ENCODE assay signal across 8 cellular contexts in the genomic region with DNA sequence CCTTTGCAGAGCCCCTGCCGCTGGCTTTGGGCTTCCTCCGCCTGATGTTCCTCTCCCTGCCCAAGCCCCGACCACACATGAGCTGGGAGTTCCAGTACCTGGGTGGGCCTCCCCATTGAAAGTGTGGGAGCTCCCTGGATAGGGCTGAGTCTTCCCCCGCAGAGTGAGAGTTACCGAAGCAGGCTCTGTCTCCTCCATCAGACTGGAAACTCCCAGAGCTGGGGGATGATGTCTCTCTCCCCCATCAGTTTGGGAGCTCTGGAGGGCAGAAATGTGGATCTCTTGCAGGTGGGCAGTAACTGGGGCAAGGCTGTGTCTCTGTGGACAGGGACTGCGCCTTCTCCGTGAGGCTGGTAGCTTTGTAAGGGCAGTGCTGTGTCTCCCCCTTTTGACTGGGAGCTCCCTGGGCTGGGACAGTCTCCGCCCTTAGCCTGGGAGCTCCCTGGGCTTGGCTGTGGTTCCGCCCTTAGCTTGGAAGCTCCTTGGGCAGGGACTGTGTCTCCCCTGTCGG. TPM values are rescaled to one million over a fixed set of nuclear protein-coding genes. Genes with fewer than 3 reads are reported as not detected.
A peak's percentile ranks its signal among the peaks of the same experiment; 100 is the strongest.
DNase-seq lines count a peak whose midpoint lies in the region; ATAC-seq and TF ChIP-seq lines count a peak whose summit lies in the region.

No MANE protein-coding gene starts in this region.

- H3K36me3 ChIP-seq in Peyer's patch, result peaks cover 0 to 40% (median 0%) of the 10 kb centered on the region in 3 donors
- H3K36me3 ChIP-seq in duodenal mucosa (ENCODE audit: control insufficient read depth in 1 of 2, insufficient read depth in 2 of 2, low read length in 2 of 2), result peaks cover 14 to 36% of the 10 kb centered on the region in 2 donors
- H3K36me3 ChIP-seq in lung (ENCODE audit: control insufficient read depth in 2 of 2, insufficient read depth in 2 of 2, low read length in 2 of 2), result peaks cover 5 to 26% of the 10 kb centered on the region in 2 donors
- H3K36me3 ChIP-seq in transverse colon, result peaks cover 0 to 26% (median 10%) of the 10 kb centered on the region in 4 donors

- TF ChIP-seq CTCF in GM12865 (IDR thresholded peaks at IDR 0.05; ENCODE audit: insufficient read depth, low read depth, low read length, missing control alignments), result no peak
- peak in 2 of 6 experiments; percentile 1 to 19 for TF ChIP-seq CTCF in Peyer's patch (IDR thresholded peaks at IDR 0.05)
- TF ChIP-seq CTCF in lung (IDR thresholded peaks at IDR 0.05; ENCODE audit: control extremely low read depth, extremely low read depth), result no peak
- TF ChIP-seq CTCF in transverse colon (IDR thresholded peaks at IDR 0.05), result peak in 2 of 5 experiments; percentile 5 to 29

- DNase-seq in GM12865 (ENCODE audit: low read depth), result no peak
- DNase-seq in Peyer's patch, result peak in 1 of 3 donors; percentile 70
- no peak for DNase-seq in lung (ENCODE audit: low spot score)
- peak; percentile 76 for DNase-seq in transverse colon
- no peak for DNase-seq in cortex of kidney (lab: John Stamatoyannopoulos, UW)

- H3K4me1 ChIP-seq in Peyer's patch (peaks cover 0 to 14% (median 5%) of the 10 kb centered on the region in 4 donors), duodenal mucosa (ENCODE audit: control insufficient read depth in 1 of 2, insufficient read depth in 2 of 2, low read length in 2 of 2) (peaks cover 10 to 16% of the 10 kb centered on the region in 2 donors), lung (ENCODE audit: control insufficient read depth in 2 of 2, insufficient read depth in 2 of 2, low read length in 2 of 2) (peaks cover 0 to 7% of the 10 kb centered on the region in 2 donors), transverse colon (peaks cover 3 to 16% (median 13%) of the 10 kb centered on the region in 4 donors)

- H3K27me3 ChIP-seq in Peyer's patch, result no peaks in the 10 kb centered on the region
- H3K27me3 ChIP-seq in duodenal mucosa (ENCODE audit: control insufficient read depth in 1 of 2, insufficient read depth in 2 of 2, low read length in 2 of 2), result no peaks in the 10 kb centered on the region
- H3K27me3 ChIP-seq in lung (ENCODE audit: control insufficient read depth, insufficient read depth), result no peaks in the 10 kb centered on the region
- no peaks in the 10 kb centered on the region for H3K27me3 ChIP-seq in transverse colon

- intact Hi-C loops in transverse colon (cut with DNase I; ENCODE audit: low total_unique reads), result no loop called here

- H3K4me3 ChIP-seq in GM12865 (ENCODE audit: low read depth, low read length) (peak overlapping the region; percentile 74), Peyer's patch (peak overlapping the region; percentile 76 to 99 (median 89)), duodenal mucosa (ENCODE audit: low read depth in 1 of 2, low read length in 2 of 2) (peak overlapping the region; percentile 67 to 87), lung (peak overlapping the region; percentile 70), transverse colon (peak overlapping the region; percentile 67 to 100 (median 84))

- peak overlapping the region; percentile 83 to 92 (median 90) for H3K27ac ChIP-seq in Peyer's patch
- no peak overlapping the region for H3K27ac ChIP-seq in duodenal mucosa (ENCODE audit: low read depth, low read length)
- H3K27ac ChIP-seq in lung (ENCODE audit: low read depth in 1 of 2, low read length in 1 of 2), result peak overlapping the region in 1 of 2 donors; percentile 21
- H3K27ac ChIP-seq in transverse colon, result peak overlapping the region; percentile 84 to 91 (median 88)

- TF ChIP-seq POLR2A in Peyer's patch (IDR thresholded peaks at IDR 0.05), result peak in 1 of 2 donors; percentile 22
- TF ChIP-seq POLR2A in transverse colon (IDR thresholded peaks at IDR 0.05), result peak; percentile 72

- in situ Hi-C loops in transverse colon (cut with MboI; ENCODE audit: low pct_ligation_motif_present in 1 of 4, low pct_unique_long_range_greater_than_20kb in 1 of 4, low sequenced_read_pairs in 3 of 4), result no loop called here

- no peaks in the 10 kb centered on the region for H3K9me3 ChIP-seq in Peyer's patch
- H3K9me3 ChIP-seq in duodenal mucosa (ENCODE audit: control insufficient read depth in 1 of 2, low read length in 2 of 2), result no peaks in the 10 kb centered on the region
- H3K9me3 ChIP-seq in lung (ENCODE audit: control insufficient read depth in 2 of 2, insufficient read depth in 1 of 2, low read length in 1 of 2), result no peaks in the 10 kb centered on the region
- no peaks in the 10 kb centered on the region for H3K9me3 ChIP-seq in transverse colon

- ATAC-seq in lung (ENCODE audit: insufficient read depth, low FRiP score) (no peak), GM19395 (IDR thresholded peaks at IDR 0.05; ENCODE audit: unreplicated experiment) (no peak), HG02884 (IDR thresholded peaks at IDR 0.05; ENCODE audit: unreplicated experiment) (no peak)

- peak overlapping the region; percentile 48 to 88 for H3K9ac ChIP-seq in duodenal mucosa (ENCODE audit: low read depth in 1 of 2, low read length in 2 of 2)

- no peak for TF ChIP-seq EP300 in transverse colon (IDR thresholded peaks at IDR 0.05; ENCODE audit: low read depth)

- 5 to 9% methylated on average over 10 of the region's 10 CpGs for WGBS in lung, 2 donors
- WGBS in transverse colon (ENCODE audit: low coverage in 1 of 2), 2 donors, result 5% methylated on average over 10 of the region's 10 CpGs; no CpG with 5 or more reads in 1 of the 2 donors

RNA-seq across cellular contexts. Expression of a gene that starts 0.8 kb away (rescaled TPM):
- total RNA-seq in Peyer's patch, result 10 to 100 TPM; 15.8 to 64.4 (median 31.4) TPM
- total RNA-seq in lung, result 10 to 100 TPM; 13.8 to 37.9 TPM
- 10 to 100 TPM; 29.0 to 56.1 TPM for polyA plus RNA-seq in lung
- 10 to 100 TPM; 26.2 to 61.7 (median 35.8) TPM for total RNA-seq in transverse colon

RNA-seq across cellular contexts. Expression of a gene that starts 14.9 kb away (rescaled TPM):
- total RNA-seq in Peyer's patch, result under 1 TPM in 1 of 4 donors, not detected in 3; 0.35 TPM
- total RNA-seq in lung, result 1 to 10 TPM in 1 of 2 donors, under 1 TPM in 1; 0.88 to 6.4 TPM
- under 1 TPM; 0.55 to 0.95 TPM for polyA plus RNA-seq in lung
- 10 to 100 TPM in 1 of 4 donors, 1 to 10 TPM in 3; 3.0 to 15.3 (median 3.2) TPM for total RNA-seq in transverse colon

RNA-seq across cellular contexts. Expression of a gene that starts 47.1 kb away (rescaled TPM):
- 100 to 1,000 TPM in 3 of 4 donors, 10 to 100 TPM in 1; 97.4 to 235 (median 184) TPM for total RNA-seq in Peyer's patch
- total RNA-seq in lung, result 10 to 100 TPM; 19.9 to 39.5 TPM
- 10 to 100 TPM; 19.3 to 38.9 TPM for polyA plus RNA-seq in lung
- total RNA-seq in transverse colon, result 100 to 1,000 TPM; 113 to 294 (median 177) TPM

RNA-seq across cellular contexts. Expression of a gene that starts 47.2 kb away (rescaled TPM):
- 10 to 100 TPM in 3 of 4 donors, 1 to 10 TPM in 1; 7.4 to 73.1 (median 41.2) TPM for total RNA-seq in Peyer's patch
- total RNA-seq in lung, result 1 to 10 TPM; 2.9 to 3.0 TPM
- polyA plus RNA-seq in lung, result 1 to 10 TPM; 1.3 to 3.2 TPM
- 100 to 1,000 TPM in 1 of 4 donors, 1 to 10 TPM in 3; 5.2 to 102 (median 6.7) TPM for total RNA-seq in transverse colon

RNA-seq across cellular contexts. Expression of a gene that starts 53.0 kb away (rescaled TPM):
- total RNA-seq in Peyer's patch, result 10 to 100 TPM in 2 of 4 donors, 1 to 10 TPM in 2; 5.8 to 19.0 (median 9.6) TPM
- total RNA-seq in lung, result 10 to 100 TPM; 10.1 to 18.6 TPM
- polyA plus RNA-seq in lung, result 1 to 10 TPM; 5.7 to 5.9 TPM
- 1 to 10 TPM; 3.7 to 9.0 (median 8.1) TPM for total RNA-seq in transverse colon
